ENCODE assay signal across 1 cellular context in genomic region chr11:126061707-126062678, GRCh38.
TF ChIP-seq lines count a peak whose summit lies in the region.

No MANE protein-coding gene starts in this region.

TF ChIP-seq in HEK293, 187 proteins besides CTCF, POLR2A, EP300 and RAD21 (continued from another document and continues in another):
- peak; percentile 15; the same call in 1 of the 2 replicates for TF ChIP-seq TRIM28 (IDR thresholded peaks at IDR 0.05; ENCODE audit: borderline replicate concordance, low read length)
- TF ChIP-seq TCF7L2 (IDR thresholded peaks at IDR 0.05; ENCODE audit: borderline replicate concordance, low read depth, low read length), result no peak
- no peak for TF ChIP-seq ZNF311 (tag by site-specific recombination; IDR thresholded peaks at IDR 0.05; ENCODE audit: borderline replicate concordance)
- TF ChIP-seq ZNF621 (tag by site-specific recombination; IDR thresholded peaks at IDR 0.05), result no peak
- TF ChIP-seq ZNF174 (tag by site-specific recombination; IDR thresholded peaks at IDR 0.05), result no peak
- no peak for TF ChIP-seq ZNF121 (tag by site-specific recombination; IDR thresholded peaks at IDR 0.05)
- no peak for TF ChIP-seq YY1 (tag by site-specific recombination; IDR thresholded peaks at IDR 0.05)
- 0 out of 2 replicates have a peak, but pooled peaks have one; percentile 27 for TF ChIP-seq BCL11B (tag by site-specific recombination; IDR thresholded peaks at IDR 0.05; ENCODE audit: low read depth)
- TF ChIP-seq ZNF624 (tag by site-specific recombination; IDR thresholded peaks at IDR 0.05), result no peak
- no peak for TF ChIP-seq ZNF2 (tag by site-specific recombination; IDR thresholded peaks at IDR 0.05)
- no peak for TF ChIP-seq ZNF529 (tag by site-specific recombination; IDR thresholded peaks at IDR 0.05; ENCODE audit: insufficient replicate concordance)
- TF ChIP-seq, protein P1, sequence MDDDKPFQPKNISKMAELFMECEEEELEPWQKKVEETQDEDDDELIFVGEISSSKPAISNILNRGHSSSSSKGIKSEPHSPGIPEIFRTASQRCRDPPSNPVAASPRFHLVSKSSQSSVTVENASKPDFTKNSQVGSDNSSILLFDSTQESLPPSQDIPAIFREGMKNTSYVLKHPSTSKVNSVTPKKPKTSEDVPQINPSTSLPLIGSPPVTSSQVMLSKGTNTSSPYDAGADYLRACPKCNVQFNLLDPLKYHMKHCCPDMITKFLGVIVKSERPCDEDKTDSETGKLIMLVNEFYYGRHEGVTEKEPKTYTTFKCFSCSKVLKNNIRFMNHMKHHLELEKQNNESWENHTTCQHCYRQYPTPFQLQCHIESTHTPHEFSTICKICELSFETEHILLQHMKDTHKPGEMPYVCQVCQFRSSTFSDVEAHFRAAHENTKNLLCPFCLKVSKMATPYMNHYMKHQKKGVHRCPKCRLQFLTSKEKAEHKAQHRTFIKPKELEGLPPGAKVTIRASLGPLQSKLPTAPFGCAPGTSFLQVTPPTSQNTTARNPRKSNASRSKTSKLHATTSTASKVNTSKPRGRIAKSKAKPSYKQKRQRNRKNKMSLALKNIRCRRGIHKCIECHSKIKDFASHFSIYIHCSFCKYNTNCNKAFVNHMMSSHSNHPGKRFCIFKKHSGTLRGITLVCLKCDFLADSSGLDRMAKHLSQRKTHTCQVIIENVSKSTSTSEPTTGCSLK (tag by site-specific recombination; IDR thresholded peaks at IDR 0.05), result no peak
- TF ChIP-seq, protein P2, sequence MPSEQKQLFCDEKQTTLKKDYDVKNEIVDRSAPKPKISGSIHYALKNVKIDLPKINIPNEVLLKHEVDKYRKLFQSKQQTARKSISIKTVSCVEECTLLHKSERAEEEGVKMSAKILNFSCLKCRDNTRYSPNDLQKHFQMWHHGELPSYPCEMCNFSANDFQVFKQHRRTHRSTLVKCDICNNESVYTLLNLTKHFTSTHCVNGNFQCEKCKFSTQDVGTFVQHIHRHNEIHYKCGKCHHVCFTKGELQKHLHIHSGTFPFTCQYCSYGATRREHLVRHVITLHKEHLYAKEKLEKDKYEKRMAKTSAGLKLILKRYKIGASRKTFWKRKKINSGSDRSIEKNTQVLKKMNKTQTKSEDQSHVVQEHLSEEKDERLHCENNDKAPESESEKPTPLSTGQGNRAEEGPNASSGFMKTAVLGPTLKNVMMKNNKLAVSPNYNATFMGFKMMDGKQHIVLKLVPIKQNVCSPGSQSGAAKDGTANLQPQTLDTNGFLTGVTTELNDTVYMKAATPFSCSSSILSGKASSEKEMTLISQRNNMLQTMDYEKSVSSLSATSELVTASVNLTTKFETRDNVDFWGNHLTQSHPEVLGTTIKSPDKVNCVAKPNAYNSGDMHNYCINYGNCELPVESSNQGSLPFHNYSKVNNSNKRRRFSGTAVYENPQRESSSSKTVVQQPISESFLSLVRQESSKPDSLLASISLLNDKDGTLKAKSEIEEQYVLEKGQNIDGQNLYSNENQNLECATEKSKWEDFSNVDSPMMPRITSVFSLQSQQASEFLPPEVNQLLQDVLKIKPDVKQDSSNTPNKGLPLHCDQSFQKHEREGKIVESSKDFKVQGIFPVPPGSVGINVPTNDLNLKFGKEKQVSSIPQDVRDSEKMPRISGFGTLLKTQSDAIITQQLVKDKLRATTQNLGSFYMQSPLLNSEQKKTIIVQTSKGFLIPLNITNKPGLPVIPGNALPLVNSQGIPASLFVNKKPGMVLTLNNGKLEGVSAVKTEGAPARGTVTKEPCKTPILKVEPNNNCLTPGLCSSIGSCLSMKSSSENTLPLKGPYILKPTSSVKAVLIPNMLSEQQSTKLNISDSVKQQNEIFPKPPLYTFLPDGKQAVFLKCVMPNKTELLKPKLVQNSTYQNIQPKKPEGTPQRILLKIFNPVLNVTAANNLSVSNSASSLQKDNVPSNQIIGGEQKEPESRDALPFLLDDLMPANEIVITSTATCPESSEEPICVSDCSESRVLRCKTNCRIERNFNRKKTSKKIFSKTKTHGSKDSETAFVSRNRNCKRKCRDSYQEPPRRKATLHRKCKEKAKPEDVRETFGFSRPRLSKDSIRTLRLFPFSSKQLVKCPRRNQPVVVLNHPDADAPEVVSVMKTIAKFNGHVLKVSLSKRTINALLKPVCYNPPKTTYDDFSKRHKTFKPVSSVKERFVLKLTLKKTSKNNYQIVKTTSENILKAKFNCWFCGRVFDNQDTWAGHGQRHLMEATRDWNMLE (tag by site-specific recombination; conservative IDR thresholded peaks at IDR 0.05; ENCODE audit: low read depth), result no peak
- TF ChIP-seq IKZF3 (tag by site-specific recombination; IDR thresholded peaks at IDR 0.05), result peak; percentile 50; the same call in 1 of the 2 replicates
- TF ChIP-seq, protein P3, sequence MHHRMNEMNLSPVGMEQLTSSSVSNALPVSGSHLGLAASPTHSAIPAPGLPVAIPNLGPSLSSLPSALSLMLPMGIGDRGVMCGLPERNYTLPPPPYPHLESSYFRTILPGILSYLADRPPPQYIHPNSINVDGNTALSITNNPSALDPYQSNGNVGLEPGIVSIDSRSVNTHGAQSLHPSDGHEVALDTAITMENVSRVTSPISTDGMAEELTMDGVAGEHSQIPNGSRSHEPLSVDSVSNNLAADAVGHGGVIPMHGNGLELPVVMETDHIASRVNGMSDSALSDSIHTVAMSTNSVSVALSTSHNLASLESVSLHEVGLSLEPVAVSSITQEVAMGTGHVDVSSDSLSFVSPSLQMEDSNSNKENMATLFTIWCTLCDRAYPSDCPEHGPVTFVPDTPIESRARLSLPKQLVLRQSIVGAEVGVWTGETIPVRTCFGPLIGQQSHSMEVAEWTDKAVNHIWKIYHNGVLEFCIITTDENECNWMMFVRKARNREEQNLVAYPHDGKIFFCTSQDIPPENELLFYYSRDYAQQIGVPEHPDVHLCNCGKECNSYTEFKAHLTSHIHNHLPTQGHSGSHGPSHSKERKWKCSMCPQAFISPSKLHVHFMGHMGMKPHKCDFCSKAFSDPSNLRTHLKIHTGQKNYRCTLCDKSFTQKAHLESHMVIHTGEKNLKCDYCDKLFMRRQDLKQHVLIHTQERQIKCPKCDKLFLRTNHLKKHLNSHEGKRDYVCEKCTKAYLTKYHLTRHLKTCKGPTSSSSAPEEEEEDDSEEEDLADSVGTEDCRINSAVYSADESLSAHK (tag by site-specific recombination; IDR thresholded peaks at IDR 0.05), result no peak
- TF ChIP-seq ZNF571 (tag by site-specific recombination; IDR thresholded peaks at IDR 0.05), result no peak
- TF ChIP-seq ZNF302 (tag by site-specific recombination; IDR thresholded peaks at IDR 0.05; ENCODE audit: low read depth), result no peak
- TF ChIP-seq ZBTB21 (tag by site-specific recombination; IDR thresholded peaks at IDR 0.05), result no peak
- TF ChIP-seq ZSCAN18 (tag by site-specific recombination; IDR thresholded peaks at IDR 0.05), result no peak
- TF ChIP-seq ZNF266 (tag by site-specific recombination; IDR thresholded peaks at IDR 0.05; ENCODE audit: low read depth), result no peak
- no peak for TF ChIP-seq ZNF239 (tag by site-specific recombination; IDR thresholded peaks at IDR 0.05)
- no peak for TF ChIP-seq ZNF148 (tag by site-specific recombination; IDR thresholded peaks at IDR 0.05; ENCODE audit: borderline replicate concordance)
- TF ChIP-seq ELK4 (IDR thresholded peaks at IDR 0.05; ENCODE audit: borderline replicate concordance, low read depth, low read length), result no peak
- TF ChIP-seq, protein P4, sequence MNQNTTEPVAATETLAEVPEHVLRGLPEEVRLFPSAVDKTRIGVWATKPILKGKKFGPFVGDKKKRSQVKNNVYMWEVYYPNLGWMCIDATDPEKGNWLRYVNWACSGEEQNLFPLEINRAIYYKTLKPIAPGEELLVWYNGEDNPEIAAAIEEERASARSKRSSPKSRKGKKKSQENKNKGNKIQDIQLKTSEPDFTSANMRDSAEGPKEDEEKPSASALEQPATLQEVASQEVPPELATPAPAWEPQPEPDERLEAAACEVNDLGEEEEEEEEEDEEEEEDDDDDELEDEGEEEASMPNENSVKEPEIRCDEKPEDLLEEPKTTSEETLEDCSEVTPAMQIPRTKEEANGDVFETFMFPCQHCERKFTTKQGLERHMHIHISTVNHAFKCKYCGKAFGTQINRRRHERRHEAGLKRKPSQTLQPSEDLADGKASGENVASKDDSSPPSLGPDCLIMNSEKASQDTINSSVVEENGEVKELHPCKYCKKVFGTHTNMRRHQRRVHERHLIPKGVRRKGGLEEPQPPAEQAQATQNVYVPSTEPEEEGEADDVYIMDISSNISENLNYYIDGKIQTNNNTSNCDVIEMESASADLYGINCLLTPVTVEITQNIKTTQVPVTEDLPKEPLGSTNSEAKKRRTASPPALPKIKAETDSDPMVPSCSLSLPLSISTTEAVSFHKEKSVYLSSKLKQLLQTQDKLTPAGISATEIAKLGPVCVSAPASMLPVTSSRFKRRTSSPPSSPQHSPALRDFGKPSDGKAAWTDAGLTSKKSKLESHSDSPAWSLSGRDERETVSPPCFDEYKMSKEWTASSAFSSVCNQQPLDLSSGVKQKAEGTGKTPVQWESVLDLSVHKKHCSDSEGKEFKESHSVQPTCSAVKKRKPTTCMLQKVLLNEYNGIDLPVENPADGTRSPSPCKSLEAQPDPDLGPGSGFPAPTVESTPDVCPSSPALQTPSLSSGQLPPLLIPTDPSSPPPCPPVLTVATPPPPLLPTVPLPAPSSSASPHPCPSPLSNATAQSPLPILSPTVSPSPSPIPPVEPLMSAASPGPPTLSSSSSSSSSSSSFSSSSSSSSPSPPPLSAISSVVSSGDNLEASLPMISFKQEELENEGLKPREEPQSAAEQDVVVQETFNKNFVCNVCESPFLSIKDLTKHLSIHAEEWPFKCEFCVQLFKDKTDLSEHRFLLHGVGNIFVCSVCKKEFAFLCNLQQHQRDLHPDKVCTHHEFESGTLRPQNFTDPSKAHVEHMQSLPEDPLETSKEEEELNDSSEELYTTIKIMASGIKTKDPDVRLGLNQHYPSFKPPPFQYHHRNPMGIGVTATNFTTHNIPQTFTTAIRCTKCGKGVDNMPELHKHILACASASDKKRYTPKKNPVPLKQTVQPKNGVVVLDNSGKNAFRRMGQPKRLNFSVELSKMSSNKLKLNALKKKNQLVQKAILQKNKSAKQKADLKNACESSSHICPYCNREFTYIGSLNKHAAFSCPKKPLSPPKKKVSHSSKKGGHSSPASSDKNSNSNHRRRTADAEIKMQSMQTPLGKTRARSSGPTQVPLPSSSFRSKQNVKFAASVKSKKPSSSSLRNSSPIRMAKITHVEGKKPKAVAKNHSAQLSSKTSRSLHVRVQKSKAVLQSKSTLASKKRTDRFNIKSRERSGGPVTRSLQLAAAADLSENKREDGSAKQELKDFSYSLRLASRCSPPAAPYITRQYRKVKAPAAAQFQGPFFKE (tag by site-specific recombination; IDR thresholded peaks at IDR 0.05; ENCODE audit: borderline replicate concordance), result no peak
- TF ChIP-seq ZNF623 (tag by site-specific recombination; IDR thresholded peaks at IDR 0.05), result no peak
- no peak for TF ChIP-seq REPIN1 (tag by site-specific recombination; IDR thresholded peaks at IDR 0.05; ENCODE audit: low read depth)
- no peak for TF ChIP-seq ZNF660 (tag by site-specific recombination; IDR thresholded peaks at IDR 0.05)
- no peak for TF ChIP-seq ZBTB6 (tag by site-specific recombination; IDR thresholded peaks at IDR 0.05)
- peak; percentile 47 for TF ChIP-seq ZNF423 (tag by site-specific recombination; IDR thresholded peaks at IDR 0.05)
- no peak for TF ChIP-seq ZNF354C (tag by site-specific recombination; IDR thresholded peaks at IDR 0.05; ENCODE audit: borderline replicate concordance, low read depth)
- TF ChIP-seq ZNF133 (tag by site-specific recombination; IDR thresholded peaks at IDR 0.05), result no peak
- TF ChIP-seq ZNF366 (tag by site-specific recombination; conservative IDR thresholded peaks at IDR 0.05), result peak; percentile 62
- no peak for TF ChIP-seq ZNF146 (tag by site-specific recombination; IDR thresholded peaks at IDR 0.05)
- TF ChIP-seq ZSCAN30 (tag by site-specific recombination; IDR thresholded peaks at IDR 0.05), result no peak
